8 cellular contexts compared by ENCODE assay signal in the genomic region with DNA sequence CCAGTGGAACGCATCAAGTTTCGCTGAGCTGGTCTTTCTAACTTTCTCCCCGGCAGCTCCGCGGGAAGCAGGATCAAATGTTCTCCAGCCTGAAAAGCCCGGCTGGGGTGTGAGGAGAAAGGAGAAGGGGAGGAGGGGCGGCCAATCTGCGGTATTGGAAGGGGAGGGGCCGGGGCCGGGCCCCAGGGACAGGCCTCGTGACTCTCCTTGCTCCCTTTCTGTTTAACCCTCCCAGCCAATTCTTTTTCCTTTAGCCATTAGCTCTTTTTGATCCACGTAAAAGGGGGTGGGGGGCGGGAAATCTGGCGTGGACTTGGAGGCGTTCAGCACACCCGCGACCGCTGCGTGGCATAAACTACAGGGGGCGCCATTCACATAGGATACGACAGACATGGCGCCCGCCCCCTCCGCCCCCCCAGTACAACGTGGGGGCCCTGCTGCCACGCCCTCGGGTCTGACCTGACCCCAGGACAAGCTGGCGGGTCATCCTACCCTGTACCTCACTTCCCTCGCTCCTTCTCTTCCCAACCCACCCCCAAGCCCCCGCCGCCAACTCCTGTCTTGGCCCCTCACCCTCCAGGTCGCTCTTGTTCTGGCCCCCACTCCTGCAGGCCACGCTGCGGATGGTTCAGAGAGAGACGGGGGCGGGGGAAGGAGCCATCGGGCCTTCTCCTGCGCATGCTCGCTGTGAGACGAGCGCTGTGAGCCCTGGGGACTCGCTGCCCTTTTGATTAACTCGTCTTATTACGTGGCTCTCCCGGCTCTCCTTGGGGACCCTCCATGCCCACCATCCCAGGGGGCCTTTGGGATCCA. TPM values are rescaled to one million over a fixed set of nuclear protein-coding genes. Genes with fewer than 3 reads are reported as not detected.
DNase-seq lines count a peak whose midpoint lies in the region; ATAC-seq and TF ChIP-seq lines count a peak whose summit lies in the region.

No MANE protein-coding gene starts in this region.

- H3K18ac ChIP-seq in mesendoderm (ENCODE audit: low read length) = peak overlapping the region; percentile 23

- POLR2A ChIA-PET in Caco-2 (lab: Charles Lee) = no interaction called here

- no peak overlapping the region for H2BK120ac ChIP-seq in mesendoderm (ENCODE audit: low read depth, low read length)

- no peak overlapping the region for H3K4me3 Mint-ChIP-seq in Caco-2 (ENCODE audit: unreplicated experiment)

- H3K27ac ChIP-seq in mesendoderm (ENCODE audit: low read depth, low read length) = peak overlapping the region; percentile 62

- H3K4me1 ChIP-seq in endocrine pancreas (ENCODE audit: control insufficient read depth, insufficient read depth, low read length) = no peaks in the 10 kb centered on the region
- H3K4me1 ChIP-seq in mesendoderm (ENCODE audit: control insufficient read depth, low read depth, low read length) = peaks cover 3% of the 10 kb centered on the region
- no peaks in the 10 kb centered on the region for H3K4me1 ChIP-seq in Caco-2

- H3K4me2 ChIP-seq in mesendoderm (ENCODE audit: low read length) = peak overlapping the region; percentile 54

- no peak for TF ChIP-seq CTCF in Caco-2 (IDR thresholded peaks at IDR 0.05; ENCODE audit: insufficient read depth in 1 of 2, low read depth in 1 of 2, low read length in 1 of 2, severe bottlenecking in 1 of 2, unreplicated experiment in 1 of 2)

- no peak overlapping the region for H3K4ac ChIP-seq in mesendoderm (ENCODE audit: low read depth, low read length)

- H3K27me3 ChIP-seq in endocrine pancreas (ENCODE audit: control insufficient read depth, insufficient read depth, low read length) = no peaks in the 10 kb centered on the region
- H3K27me3 ChIP-seq in mesendoderm (ENCODE audit: insufficient read depth, low read length, poor library complexity) = peaks cover 4% of the 10 kb centered on the region
- H3K27me3 ChIP-seq in Caco-2 (replicated peaks; ENCODE audit: control insufficient read depth, insufficient read depth, low read length) = no peaks in the 10 kb centered on the region

- H3K36me3 ChIP-seq in endocrine pancreas (ENCODE audit: control insufficient read depth, insufficient read depth, low read length) (no peaks in the 10 kb centered on the region), mesendoderm (ENCODE audit: control insufficient read depth, insufficient read depth, low read length) (no peaks in the 10 kb centered on the region), Caco-2 (ENCODE audit: control insufficient read depth, insufficient read depth, low read length) (no peaks in the 10 kb centered on the region)

- intact Hi-C loops in Caco-2 (cut with micrococcal nuclease; ENCODE audit: unreplicated experiment) = loop anchor here (10.0 kb wide), 1 partner anchor 309 kb away; no protein-coding TSS in a partner anchor

- DNase-seq in Ammon's horn (ENCODE audit: low spot score) (peak; percentile 87), NCI-H2171 (lab: John Stamatoyannopoulos, UW) (peak; percentile 97), mesendoderm (peak; percentile 96), Caco-2 (no peak)
- peak in 2 of 3 experiments; percentile 38 to 60 for DNase-seq in activated CD8-positive, alpha-beta memory T cell treated with anti-CD3 and anti-CD28 coated beads for 48 hours (ENCODE audit: low read depth in 2 of 3, low spot score in 2 of 3)
- peak; percentile 52 for DNase-seq in stimulated activated CD8-positive, alpha-beta memory T cell treated with anti-CD3 and anti-CD28 coated beads, Interleukin-12 subunit alpha, Interleukin-12 subunit beta, amount 100 ng/mL, for 1 hour (ENCODE audit: low read depth)

- peaks cover 9% of the 10 kb centered on the region for H3K27me3 Mint-ChIP-seq in Caco-2 (ENCODE audit: insufficient read depth, unreplicated experiment)

- BruUV-seq in Caco-2 (replicated peaks; lab: Mats Ljungman, UMichigan) = no TSS peak

- H3K9me3 ChIP-seq in endocrine pancreas (ENCODE audit: control insufficient read depth, low read length) = no peaks in the 10 kb centered on the region
- no peaks in the 10 kb centered on the region for H3K9me3 ChIP-seq in Caco-2

- H3K9me3 Mint-ChIP-seq in Caco-2 (ENCODE audit: unreplicated experiment) = no peaks in the 10 kb centered on the region

- no peaks in the 10 kb centered on the region for H3K79me1 ChIP-seq in mesendoderm (ENCODE audit: low read length)

- H3K23ac ChIP-seq in mesendoderm (ENCODE audit: low read length) = no peak overlapping the region

- H3K4me3 ChIP-seq in endocrine pancreas (ENCODE audit: control insufficient read depth, insufficient read depth, low read length) (no peak overlapping the region), mesendoderm (ENCODE audit: low read length) (peak overlapping the region; percentile 11), Caco-2 (ENCODE audit: low read depth, low read length) (no peak overlapping the region)

- H2AK5ac ChIP-seq in mesendoderm (ENCODE audit: low read length) = no peak overlapping the region

- no peaks in the 10 kb centered on the region for H3K36me3 Mint-ChIP-seq in Caco-2 (ENCODE audit: insufficient read depth, unreplicated experiment)

- no CpG with 5 or more reads among the region's 45 CpGs for WGBS in mesendoderm (ENCODE audit: extremely low coverage, insufficient coverage, low lambda C conversion rate)

- peak overlapping the region; percentile 71 for H3K9ac ChIP-seq in endocrine pancreas (ENCODE audit: control insufficient read depth, insufficient read depth, low read length)
- H3K9ac ChIP-seq in mesendoderm (ENCODE audit: low read length) = peak overlapping the region; percentile 58

- no peak overlapping the region for H4K8ac ChIP-seq in mesendoderm (ENCODE audit: low read depth, low read length)

- ATAC-seq in GM19467 (IDR thresholded peaks at IDR 0.05; ENCODE audit: unreplicated experiment) = peak; percentile 50

- H3K56ac ChIP-seq in mesendoderm (ENCODE audit: low read length) = peak overlapping the region; percentile 84

- H2BK15ac ChIP-seq in mesendoderm (replicated peaks; ENCODE audit: low read depth) = no peak overlapping the region

- CTCF ChIA-PET in Caco-2 (lab: Charles Lee) = interaction anchor here (0.7 kb wide), 3 partner anchors 104 to 172 kb away, joined by 3 to 6 read pairs (median 5); no protein-coding TSS in a partner anchor

- no peak overlapping the region for H3K27ac Mint-ChIP-seq in Caco-2 (ENCODE audit: unreplicated experiment)

- no peak overlapping the region for H2BK5ac ChIP-seq in mesendoderm (ENCODE audit: low read length)

- no peaks in the 10 kb centered on the region for H3K79me2 ChIP-seq in mesendoderm (ENCODE audit: control insufficient read depth, insufficient read depth, low read length)

- peak overlapping the region; percentile 26 for H4K5ac ChIP-seq in mesendoderm (ENCODE audit: low read length)

- no peaks in the 10 kb centered on the region for H3K4me1 Mint-ChIP-seq in Caco-2 (ENCODE audit: low read depth, unreplicated experiment)

RNA-seq across cellular contexts. Expression of a gene that starts 7.8 kb away (rescaled TPM):
- 0.39 TPM for polyA plus RNA-seq in mesendoderm (2013, experiment 1 of 2)
- 0.35 TPM for polyA plus RNA-seq in mesendoderm (2013, experiment 2 of 2)
- 1.3 and 1.5 TPM in 2 replicates for total RNA-seq in Caco-2 (2022)

Comparison
In these comparisons a context has a peak if more than half of its experiments do, and no peak if none do; other contexts are left out.
1. DNase-seq: peak in Ammon's horn (single experiment), NCI-H2171 (single experiment), activated CD8-positive, alpha-beta memory T cell treated with anti-CD3 and anti-CD28 coated beads for 48 hours (2 of 3), mesendoderm (single experiment) and stimulated activated CD8-positive, alpha-beta memory T cell treated with anti-CD3 and anti-CD28 coated beads, Interleukin-12 subunit alpha, Interleukin-12 subunit beta, amount 100 ng/mL, for 1 hour (single experiment); none in Caco-2 (0 of 2).